ENCODE assay signal across 2 cellular contexts in the genomic region with DNA sequence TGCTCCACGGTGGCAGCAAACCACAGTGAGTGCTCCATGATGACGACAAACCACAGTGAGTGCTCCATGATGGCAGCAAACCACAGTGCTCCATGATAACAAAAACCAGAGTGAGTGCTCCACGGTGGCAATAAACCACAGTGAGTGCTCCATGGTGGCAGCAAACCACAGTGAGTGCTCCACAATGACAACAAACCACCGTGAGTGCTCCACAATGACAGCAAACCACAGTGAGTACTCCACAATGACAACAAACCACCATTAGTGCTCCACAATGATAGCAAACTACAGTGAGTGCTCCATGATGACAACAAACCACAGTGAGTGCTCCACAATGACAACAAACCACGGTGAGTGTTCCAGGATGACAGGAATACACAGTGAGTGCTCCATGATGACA.
TF ChIP-seq lines count a peak whose summit lies in the region.

No MANE protein-coding gene starts in this region.

TF ChIP-seq in K562, 482 proteins besides CTCF, POLR2A, EP300 and RAD21:
- no peak for TF ChIP-seq ZKSCAN1 (IDR thresholded peaks at IDR 0.05; ENCODE audit: low read depth, low read length)
- TF ChIP-seq, protein P1, sequence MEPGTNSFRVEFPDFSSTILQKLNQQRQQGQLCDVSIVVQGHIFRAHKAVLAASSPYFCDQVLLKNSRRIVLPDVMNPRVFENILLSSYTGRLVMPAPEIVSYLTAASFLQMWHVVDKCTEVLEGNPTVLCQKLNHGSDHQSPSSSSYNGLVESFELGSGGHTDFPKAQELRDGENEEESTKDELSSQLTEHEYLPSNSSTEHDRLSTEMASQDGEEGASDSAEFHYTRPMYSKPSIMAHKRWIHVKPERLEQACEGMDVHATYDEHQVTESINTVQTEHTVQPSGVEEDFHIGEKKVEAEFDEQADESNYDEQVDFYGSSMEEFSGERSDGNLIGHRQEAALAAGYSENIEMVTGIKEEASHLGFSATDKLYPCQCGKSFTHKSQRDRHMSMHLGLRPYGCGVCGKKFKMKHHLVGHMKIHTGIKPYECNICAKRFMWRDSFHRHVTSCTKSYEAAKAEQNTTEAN (CRISPR knock-in tag; IDR thresholded peaks at IDR 0.05): no peak
- TF ChIP-seq ZNF263 (CRISPR knock-in tag; IDR thresholded peaks at IDR 0.05; ENCODE audit: borderline replicate concordance): peak; percentile 88; the same call in 1 of the 2 replicates

TF ChIP-seq in H1, 55 proteins besides CTCF, POLR2A, EP300 and RAD21:
- TF ChIP-seq CBX5 (IDR thresholded peaks at IDR 0.05; ENCODE audit: low read depth, low read length) (no peak), TBP (IDR thresholded peaks at IDR 0.05; ENCODE audit: low read depth, low read length) (no peak), SIX5 (IDR thresholded peaks at IDR 0.05; ENCODE audit: low read depth, low read length) (no peak), RXRA (IDR thresholded peaks at IDR 0.05; ENCODE audit: insufficient read depth, low read depth, low read length) (no peak), NANOG (IDR thresholded peaks at IDR 0.05; ENCODE audit: insufficient read depth, low read depth, low read length, poor library complexity, severe bottlenecking) (no peak), SP1 (IDR thresholded peaks at IDR 0.05; ENCODE audit: low read depth, low read length) (no peak), SRF (IDR thresholded peaks at IDR 0.05; ENCODE audit: low read depth, low read length) (no peak), CREB1 (IDR thresholded peaks at IDR 0.05) (no peak), YY1 (IDR thresholded peaks at IDR 0.05; ENCODE audit: low read depth, low read length) (no peak), BCL11A (IDR thresholded peaks at IDR 0.05; ENCODE audit: low read depth in 2 of 2, low read length in 2 of 2) (no peak), BACH1 (IDR thresholded peaks at IDR 0.05; ENCODE audit: low read length) (no peak), SIN3A (conservative IDR thresholded peaks at IDR 0.05 in 1 of 2, IDR thresholded peaks at IDR 0.05 in 1 of 2; ENCODE audit: low read depth in 1 of 2, low read length in 2 of 2) (no peak), CEBPB (IDR thresholded peaks at IDR 0.05; ENCODE audit: low read depth, low read length) (no peak), ASH2L (IDR thresholded peaks at IDR 0.05; ENCODE audit: low read length) (no peak), TAF1 (IDR thresholded peaks at IDR 0.05; ENCODE audit: low read depth, low read length) (no peak), GTF2F1 (IDR thresholded peaks at IDR 0.05; ENCODE audit: borderline replicate concordance, low read depth, low read length) (no peak), MAFK (IDR thresholded peaks at IDR 0.05; ENCODE audit: low read depth, low read length) (no peak), GABPA (IDR thresholded peaks at IDR 0.05; ENCODE audit: borderline replicate concordance, insufficient read depth, low read length) (no peak), TCF12 (IDR thresholded peaks at IDR 0.05; ENCODE audit: low read depth, low read length) (no peak), SP2 (IDR thresholded peaks at IDR 0.05; ENCODE audit: low read length) (no peak)
